ENCODE assay signal across 1 cellular context in genomic region chr4:87856816-87857215, GRCh38.
TF ChIP-seq lines count a peak whose summit lies in the region.

No MANE protein-coding gene starts in this region.

TF ChIP-seq in endothelial cell of umbilical vein, 7 proteins besides CTCF, POLR2A, EP300 and RAD21:
- no peak for TF ChIP-seq GATA2 (IDR thresholded peaks at IDR 0.05; ENCODE audit: insufficient read depth, insufficient read length, low read depth, low read length)
- TF ChIP-seq MAX (IDR thresholded peaks at IDR 0.05; ENCODE audit: insufficient read depth, insufficient read length): no peak
- no peak for TF ChIP-seq EZH2 (IDR thresholded peaks at IDR 0.05; ENCODE audit: borderline replicate concordance, low read depth, low read length, severe bottlenecking)
- no peak for TF ChIP-seq JUN (IDR thresholded peaks at IDR 0.05; ENCODE audit: borderline replicate concordance, insufficient read depth, insufficient read length, low read depth)
- no peak for TF ChIP-seq POLR2AphosphoS5 (IDR thresholded peaks at IDR 0.05; ENCODE audit: insufficient read depth, low read depth, low read length)
- TF ChIP-seq FOS (IDR thresholded peaks at IDR 0.05; ENCODE audit: borderline replicate concordance, insufficient read depth, low read length): no peak
- TF ChIP-seq MYC (IDR thresholded peaks at IDR 0.05; ENCODE audit: low read depth, low read length): no peak
